8 cellular contexts compared by ENCODE assay signal in the genomic region with DNA sequence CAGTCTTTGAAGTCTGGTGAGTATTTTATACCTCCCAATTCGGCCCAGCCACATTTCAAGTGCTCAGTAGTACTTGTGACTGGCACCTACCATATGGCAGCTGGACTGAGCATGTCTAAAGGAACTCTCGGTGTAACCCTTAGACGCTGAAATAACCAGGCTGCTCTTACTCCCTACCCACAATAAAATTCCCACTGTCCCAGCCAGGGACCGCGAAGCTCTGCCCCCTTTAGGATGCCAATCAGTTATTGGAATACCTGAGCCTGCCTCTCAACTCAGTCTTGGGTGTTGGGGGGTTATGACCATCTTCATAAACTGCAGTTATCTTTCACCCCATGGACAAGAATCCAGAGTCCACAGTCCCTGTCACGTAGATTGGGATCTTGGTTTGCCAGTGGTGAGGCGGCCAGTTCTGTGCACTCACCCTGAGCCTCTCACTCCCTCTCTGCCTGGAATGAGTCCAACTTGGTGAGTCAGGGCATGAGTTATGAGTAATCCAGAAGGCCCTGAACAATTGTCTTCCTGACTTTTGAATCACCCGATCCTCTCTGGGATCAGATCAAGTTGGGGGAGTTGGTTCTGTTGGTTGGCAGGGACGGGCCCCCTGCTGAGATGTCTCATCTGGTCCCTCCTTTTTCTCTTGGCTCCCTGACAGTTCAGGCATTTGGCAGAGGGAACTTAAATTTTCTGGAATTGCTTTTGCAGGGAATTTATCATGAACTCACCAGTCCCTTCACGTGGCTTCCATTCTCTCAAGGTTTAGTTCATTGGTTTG.
DNase-seq lines count a peak whose midpoint lies in the region; ATAC-seq and TF ChIP-seq lines count a peak whose summit lies in the region.

No MANE protein-coding gene starts in this region.

- intact Hi-C loops in tibial artery (cut with DNase I; ENCODE audit: low total_unique reads) = no loop called here

- no peaks in the 10 kb centered on the region for H3K27me3 ChIP-seq in tibial artery

- H3K4me3 ChIP-seq in tibial artery = no peak overlapping the region

- H3K27ac ChIP-seq in tibial artery = peak overlapping the region; percentile 40 to 62

- ATAC-seq in HG02678 (IDR thresholded peaks at IDR 0.05; ENCODE audit: unreplicated experiment) (no peak), HG03039 (IDR thresholded peaks at IDR 0.05; ENCODE audit: unreplicated experiment) (no peak), GM18858 (IDR thresholded peaks at IDR 0.05; ENCODE audit: unreplicated experiment) (no peak)

- no peaks in the 10 kb centered on the region for H3K36me3 ChIP-seq in tibial artery

- peaks cover 0 to 15% (median 11%) of the 10 kb centered on the region in 4 donors for H3K4me1 ChIP-seq in tibial artery

- DNase-seq in DMS53 (lab: John Stamatoyannopoulos, UW) (peak; percentile 87), LoVo (ENCODE audit: low spot score) (peak; percentile 96), brain pericyte (ENCODE audit: low read depth, low spot score) (peak; percentile 88), kidney glomerular epithelial cell (lab: John Stamatoyannopoulos, UW) (peak; percentile 100), tibial artery (peak; percentile 90 to 94)

- no peak for TF ChIP-seq CTCF in tibial artery (IDR thresholded peaks at IDR 0.05)

- H3K9me3 ChIP-seq in tibial artery = peaks cover 0 to 3% (median 0%) of the 10 kb centered on the region in 3 donors
